In genomic region chr2:196941398-196942078, GRCh38 we compare ENCODE assay signal across 29 cellular contexts. TPM values are rescaled to one million over a fixed set of nuclear protein-coding genes. Genes with fewer than 3 reads are reported as not detected.
A peak's percentile ranks its signal among the peaks of the same experiment; 100 is the strongest.
DNase-seq lines count a peak whose midpoint lies in the region; ATAC-seq and TF ChIP-seq lines count a peak whose summit lies in the region.
"Had no signal": no experiment of that assay in that cellular context is flagged by ENCODE, and none has a peak within 500 bp of the region (broad histone marks: within the 10 kb centered on the region; RNA-seq: fewer than 3 reads in every experiment).

No MANE protein-coding gene starts in this region.

- DNase-seq in Right ventricle myocardium superior (no peak), right atrium auricular region (ENCODE audit: low spot score) (no peak), fibroblast of lung (ENCODE audit: low read depth in 2 of 2) (no peak), neural progenitor cell (ENCODE audit: low spot score) (no peak), HCEC 1CT (no peak), retina (no peak), GDM1 (lab: John Stamatoyannopoulos, UW) (no peak)
- no peak for DNase-seq in activated naive CD8-positive, alpha-beta T cell treated with anti-CD3 and anti-CD28 coated beads for 36 hours
- DNase-seq: activated CD4-positive, alpha-beta memory T cell treated with anti-CD3 and anti-CD28 coated beads, Interleukin-2, amount 10 ng/mL, durations not matched to agents 7 days and 5 days; activated CD4-positive, alpha-beta T cell treated with anti-CD3 and anti-CD28 coated beads for 1 hour; activated CD8-positive, alpha-beta memory T cell treated with anti-CD3 and anti-CD28 coated beads, Interleukin-2, amount 50 U/mL, for 48 hours; activated naive CD4-positive, alpha-beta T cell treated with anti-CD3 and anti-CD28 coated beads, Interleukin-2, amount 50 U/mL, for 16 hours; AML-193; amniotic stem cell; brain microvascular endothelial cell; CD4-positive, alpha-beta memory T cell; DND-41; immature natural killer cell; left colon; NCI-H187 treated with DMSO at 0.1 percent for 48 hours; NCI-H510A; posterior cingulate gyrus; stimulated activated CD4-positive, alpha-beta T cell treated with anti-CD3 and anti-CD28 coated beads, Interleukin-15, amount 100 ng/mL, for 24 hours; stimulated activated naive CD4-positive, alpha-beta T cell; upper lobe of right lung had no signal

- peaks cover 3% of the 10 kb centered on the region for H3K4me1 Mint-ChIP-seq in neural progenitor cell
- H3K4me1 Mint-ChIP-seq in activated naive CD8-positive, alpha-beta T cell treated with anti-CD3 and anti-CD28 coated beads for 36 hours, result peaks cover 5% of the 10 kb centered on the region
- H3K4me1 Mint-ChIP-seq: CD4-positive, alpha-beta memory T cell; immature natural killer cell; memory B cell had no signal

- H3K4me2 ChIP-seq in fibroblast of lung (ENCODE audit: extremely low read depth, insufficient read depth, low read length) (no peak overlapping the region), neural progenitor cell (no peak overlapping the region)

- no peak overlapping the region for H3K4me3 Mint-ChIP-seq in neural progenitor cell
- no peak overlapping the region for H3K4me3 Mint-ChIP-seq in activated naive CD8-positive, alpha-beta T cell treated with anti-CD3 and anti-CD28 coated beads for 36 hours
- H3K4me3 Mint-ChIP-seq: activated CD4-positive, alpha-beta memory T cell treated with anti-CD3 and anti-CD28 coated beads, Interleukin-2, amount 10 ng/mL, durations not matched to agents 7 days and 5 days; CD4-positive, alpha-beta memory T cell; immature natural killer cell; memory B cell; neural crest cell; T-helper 2 cell treated with Interferon-gamma antibody and Interleukin-4, amounts not matched to agents 5 μg/mL and 100 μg/mL, for 36 hours had no signal

- TF ChIP-seq CTCF in right atrium auricular region (IDR thresholded peaks at IDR 0.05) (no peak), fibroblast of lung (conservative IDR thresholded peaks at IDR 0.05 in 1 of 2, IDR thresholded peaks at IDR 0.05 in 1 of 2; ENCODE audit: low read depth in 1 of 2, low read length in 2 of 2) (no peak), neural progenitor cell (IDR thresholded peaks at IDR 0.05) (no peak)

- intact Hi-C loops in Right ventricle myocardium superior (cut with DNase I), result no loop called here

- H2AFZ ChIP-seq in fibroblast of lung (ENCODE audit: low read length), result peak overlapping the region; percentile 60
- H2AFZ ChIP-seq in neural progenitor cell (replicated peaks), result peak overlapping the region; percentile 28

- H3K4me1 ChIP-seq in right atrium auricular region (peaks cover 0 to 11% of the 10 kb centered on the region in 2 donors), fibroblast of lung (ENCODE audit: control insufficient read depth, extremely low read depth, insufficient read depth, low read length) (no peaks in the 10 kb centered on the region), neural progenitor cell (peaks cover 17% of the 10 kb centered on the region)
- H3K4me1 ChIP-seq: upper lobe of right lung had no signal

- no peaks in the 10 kb centered on the region for H3K27me3 ChIP-seq in right atrium auricular region
- H3K27me3 ChIP-seq in fibroblast of lung (ENCODE audit: control insufficient read depth, insufficient read depth, low read length), result no peaks in the 10 kb centered on the region
- H3K27me3 ChIP-seq in neural progenitor cell, result no peaks in the 10 kb centered on the region
- H3K27me3 ChIP-seq: brain microvascular endothelial cell, upper lobe of right lung had no signal

- no peaks in the 10 kb centered on the region for H3K9me3 Mint-ChIP-seq in neural progenitor cell
- no peaks in the 10 kb centered on the region for H3K9me3 Mint-ChIP-seq in activated naive CD8-positive, alpha-beta T cell treated with anti-CD3 and anti-CD28 coated beads for 36 hours
- H3K9me3 Mint-ChIP-seq: activated CD4-positive, alpha-beta memory T cell treated with anti-CD3 and anti-CD28 coated beads, Interleukin-2, amount 10 ng/mL, durations not matched to agents 7 days and 5 days; immature natural killer cell; memory B cell; neural crest cell; T-helper 2 cell treated with Interferon-gamma antibody and Interleukin-4, amounts not matched to agents 5 μg/mL and 100 μg/mL, for 36 hours had no signal

- H3K27ac Mint-ChIP-seq in neural progenitor cell, result no peak overlapping the region
- no peak overlapping the region for H3K27ac Mint-ChIP-seq in activated naive CD8-positive, alpha-beta T cell treated with anti-CD3 and anti-CD28 coated beads for 36 hours
- H3K27ac Mint-ChIP-seq: activated CD4-positive, alpha-beta memory T cell treated with anti-CD3 and anti-CD28 coated beads, Interleukin-2, amount 10 ng/mL, durations not matched to agents 7 days and 5 days; CD4-positive, alpha-beta memory T cell; immature natural killer cell; memory B cell; T-helper 2 cell treated with Interferon-gamma antibody and Interleukin-4, amounts not matched to agents 5 μg/mL and 100 μg/mL, for 36 hours had no signal

- peak overlapping the region in 1 of 2 donors; percentile 28 for H3K27ac ChIP-seq in right atrium auricular region
- no peak overlapping the region for H3K27ac ChIP-seq in fibroblast of lung (ENCODE audit: insufficient read depth, low read length)
- H3K27ac ChIP-seq in neural progenitor cell, result no peak overlapping the region
- H3K27ac ChIP-seq: brain microvascular endothelial cell, upper lobe of right lung had no signal

- no peaks in the 10 kb centered on the region for H3K27me3 Mint-ChIP-seq in neural progenitor cell (ENCODE audit: insufficient read depth, low read depth)
- H3K27me3 Mint-ChIP-seq in activated naive CD8-positive, alpha-beta T cell treated with anti-CD3 and anti-CD28 coated beads for 36 hours, result peaks cover 3% of the 10 kb centered on the region
- H3K27me3 Mint-ChIP-seq: activated CD4-positive, alpha-beta memory T cell treated with anti-CD3 and anti-CD28 coated beads, Interleukin-2, amount 10 ng/mL, durations not matched to agents 7 days and 5 days had no signal

- H3K79me2 ChIP-seq in fibroblast of lung (ENCODE audit: control insufficient read depth, insufficient read depth, low read length), result no peaks in the 10 kb centered on the region
- H3K79me2 ChIP-seq in neural progenitor cell (ENCODE audit: low read depth), result no peaks in the 10 kb centered on the region

- ATAC-seq in Right ventricle myocardium superior (ENCODE audit: poor library complexity), result peak; percentile 83
- ATAC-seq: left colon, sciatic nerve, upper lobe of right lung had no signal

- H3K4me3 ChIP-seq in right atrium auricular region, result no peak overlapping the region
- no peak overlapping the region for H3K4me3 ChIP-seq in fibroblast of lung (replicated peaks in 1 of 4; ENCODE audit: control extremely low read depth in 1 of 4, insufficient read depth in 1 of 4, low read depth in 3 of 4, low read length in 4 of 4)
- H3K4me3 ChIP-seq in neural progenitor cell, result no peak overlapping the region
- H3K4me3 ChIP-seq: upper lobe of right lung had no signal

- H3K9ac ChIP-seq in fibroblast of lung (ENCODE audit: insufficient read depth, low read length), result no peak overlapping the region
- no peak overlapping the region for H3K9ac ChIP-seq in neural progenitor cell

- H3K36me3 ChIP-seq in right atrium auricular region, result no peaks in the 10 kb centered on the region
- H3K36me3 ChIP-seq in fibroblast of lung (ENCODE audit: control insufficient read depth, insufficient read depth, low read length), result no peaks in the 10 kb centered on the region
- no peaks in the 10 kb centered on the region for H3K36me3 ChIP-seq in neural progenitor cell
- H3K36me3 ChIP-seq: brain microvascular endothelial cell, upper lobe of right lung had no signal

- H3F3A ChIP-seq in neural progenitor cell (ENCODE audit: low read depth), result no peaks in the 10 kb centered on the region

- no peaks in the 10 kb centered on the region for H3K36me3 Mint-ChIP-seq in neural progenitor cell
- H3K36me3 Mint-ChIP-seq in activated naive CD8-positive, alpha-beta T cell treated with anti-CD3 and anti-CD28 coated beads for 36 hours, result no peaks in the 10 kb centered on the region
- H3K36me3 Mint-ChIP-seq: CD4-positive, alpha-beta memory T cell; immature natural killer cell; memory B cell had no signal

- H3K9me3 ChIP-seq in right atrium auricular region (no peaks in the 10 kb centered on the region), fibroblast of lung (ENCODE audit: control insufficient read depth, insufficient read depth, low read depth, low read length) (no peaks in the 10 kb centered on the region), neural progenitor cell (ENCODE audit: low read depth) (no peaks in the 10 kb centered on the region)
- H3K9me3 ChIP-seq: upper lobe of right lung had no signal

- H4K20me1 ChIP-seq in fibroblast of lung (ENCODE audit: control insufficient read depth, extremely low read depth, insufficient read depth, low read length) (no peaks in the 10 kb centered on the region), neural progenitor cell (ENCODE audit: low read depth) (no peaks in the 10 kb centered on the region)

RNA-seq across cellular contexts. Expression of gene PGAP1, which starts 15.0 kb away (rescaled TPM):
- total RNA-seq in Right ventricle myocardium superior (5.5 TPM), right atrium auricular region (10 to 100 TPM in 1 of 2 donors, 1 to 10 TPM in 1; 5.7 to 10.5 TPM), fibroblast of lung (8.2 and 12.1 TPM in 2 replicates), neural progenitor cell (ENCODE audit: low replicate concordance) (65.5 and 107 TPM in 2 replicates)
- polyA plus RNA-seq in fibroblast of lung, result 4.3 and 7.0 TPM in 2 replicates
- polyA plus RNA-seq in fibroblast of lung (2012), result 2.0 and 4.3 TPM in 2 replicates
- 3.8 and 3.9 TPM in 2 replicates for polyA minus RNA-seq in fibroblast of lung (ENCODE audit: low replicate concordance)
- 10 to 100 TPM; 17.8 to 19.2 TPM for total RNA-seq in activated naive CD8-positive, alpha-beta T cell treated with anti-CD3 and anti-CD28 coated beads for 36 hours
